In the genomic region with DNA sequence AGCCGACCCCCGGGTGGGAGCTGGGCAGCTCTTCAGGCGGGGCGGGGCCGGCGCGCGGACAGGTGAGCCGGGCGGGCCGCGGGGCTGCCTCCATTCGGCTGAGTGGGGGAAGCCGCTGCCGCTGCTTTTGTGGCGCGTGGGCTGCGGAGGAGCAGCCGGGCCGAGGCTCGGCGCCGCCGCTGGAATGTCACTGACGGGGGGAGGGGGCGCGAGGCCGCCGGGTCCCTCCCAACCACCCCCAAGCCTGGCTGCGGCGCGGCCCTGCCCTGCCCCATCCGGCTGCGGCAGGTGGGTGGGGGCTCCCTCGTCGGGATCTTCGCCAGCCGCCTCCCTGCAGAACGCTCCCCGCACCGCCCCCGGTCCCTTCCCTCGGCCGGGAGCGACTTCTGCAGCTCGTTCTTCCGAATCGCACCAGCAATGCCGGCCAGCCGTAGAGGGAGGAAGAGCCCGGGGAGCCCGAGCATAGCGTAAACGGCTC, we compare ENCODE assay signal across 8 cellular contexts. TPM values are rescaled to one million over a fixed set of nuclear protein-coding genes. Genes with fewer than 3 reads are reported as not detected.
DNase-seq lines count a peak whose midpoint lies in the region; ATAC-seq and TF ChIP-seq lines count a peak whose summit lies in the region.

No MANE protein-coding gene starts in this region.

- peak overlapping the region; percentile 94 for H3K27ac ChIP-seq in upper lobe of right lung

- H3K4me1 ChIP-seq in upper lobe of right lung, result peaks cover 53% of the 10 kb centered on the region

- peaks cover 26% of the 10 kb centered on the region for H3K4me1 Mint-ChIP-seq in activated T-cell treated with anti-CD3 and anti-CD28 coated beads, Interleukin-2, amount 50 U/mL, for 72 hours (ENCODE audit: low read depth)
- peaks cover 29% of the 10 kb centered on the region for H3K4me1 Mint-ChIP-seq in glutamatergic neuron (ENCODE audit: low read depth, unreplicated experiment)

- no peaks in the 10 kb centered on the region for H3K9me3 ChIP-seq in upper lobe of right lung

- POLR2A ChIA-PET in HEK293T (lab: Yijun Ruan, JAX), result interaction anchor here (0.6 to 3.2 kb wide), 8 partner anchors 10 to 54 kb away, joined by 3 to 22 read pairs (median 3); a partner anchor contains a TSS

- DNase-seq in NK-92 treated with Interleukin-12 subunit alpha and Interleukin-12 subunit beta, amount 100 ng/mL, for 24 hours (lab: John Stamatoyannopoulos, UW), result peak; percentile 59
- no peak for DNase-seq in NK-92 (lab: John Stamatoyannopoulos, UW; ENCODE audit: unreplicated experiment)
- DNase-seq in HEK293T (ENCODE audit: extremely low spot score), result no peak
- DNase-seq in NCI-H1092 (lab: John Stamatoyannopoulos, UW), result peak; percentile 29
- no peak for DNase-seq in activated T-cell treated with anti-CD3 and anti-CD28 coated beads, Interleukin-2, amount 50 U/mL, for 72 hours
- peak; percentile 58 for DNase-seq in glutamatergic neuron
- peak; percentile 46 for DNase-seq in occipital lobe (lab: John Stamatoyannopoulos, UW)
- DNase-seq in upper lobe of right lung, result peak; percentile 85

- no peaks in the 10 kb centered on the region for H3K27me3 Mint-ChIP-seq in activated T-cell treated with anti-CD3 and anti-CD28 coated beads, Interleukin-2, amount 50 U/mL, for 72 hours (ENCODE audit: low read depth)
- peaks cover 4% of the 10 kb centered on the region for H3K27me3 Mint-ChIP-seq in glutamatergic neuron (ENCODE audit: unreplicated experiment)

- no peak overlapping the region for H3K4me3 Mint-ChIP-seq in activated T-cell treated with anti-CD3 and anti-CD28 coated beads, Interleukin-2, amount 50 U/mL, for 72 hours
- no peak overlapping the region for H3K4me3 Mint-ChIP-seq in glutamatergic neuron (ENCODE audit: unreplicated experiment)

- intact Hi-C loops in upper lobe of right lung (cut with DNase I), result no loop called here

- ATAC-seq in activated T-cell treated with anti-CD3 and anti-CD28 coated beads, Interleukin-2, amount 50 U/mL, for 72 hours (replicated peaks in 1 of 2), result peak; percentile 37 to 44
- peak; percentile 54 for ATAC-seq in upper lobe of right lung

- H3K36me3 ChIP-seq in upper lobe of right lung, result no peaks in the 10 kb centered on the region

- CTCF ChIA-PET in HEK293T (lab: Yijun Ruan, JAX), result interaction anchor here (1.4 kb wide), 1 partner anchor 114 kb away, joined by 3 read pairs; no protein-coding TSS in a partner anchor

- H3K27me3 ChIP-seq in upper lobe of right lung, result no peaks in the 10 kb centered on the region

- H3K27ac Mint-ChIP-seq in activated T-cell treated with anti-CD3 and anti-CD28 coated beads, Interleukin-2, amount 50 U/mL, for 72 hours, result no peak overlapping the region
- H3K27ac Mint-ChIP-seq in glutamatergic neuron (ENCODE audit: unreplicated experiment), result no peak overlapping the region

- no peaks in the 10 kb centered on the region for H3K36me3 Mint-ChIP-seq in activated T-cell treated with anti-CD3 and anti-CD28 coated beads, Interleukin-2, amount 50 U/mL, for 72 hours (ENCODE audit: insufficient read depth in 2 of 2)
- no peaks in the 10 kb centered on the region for H3K36me3 Mint-ChIP-seq in glutamatergic neuron (ENCODE audit: unreplicated experiment)

- no peaks in the 10 kb centered on the region for H3K9me3 Mint-ChIP-seq in activated T-cell treated with anti-CD3 and anti-CD28 coated beads, Interleukin-2, amount 50 U/mL, for 72 hours
- peaks cover 6% of the 10 kb centered on the region for H3K9me3 Mint-ChIP-seq in glutamatergic neuron (ENCODE audit: unreplicated experiment)

- TF ChIP-seq CTCF in glutamatergic neuron (IDR thresholded peaks at IDR 0.05; ENCODE audit: partially characterized antibody, unreplicated experiment) (no peak), upper lobe of right lung (IDR thresholded peaks at IDR 0.05) (no peak)

- H3K4me3 ChIP-seq in upper lobe of right lung, result peak overlapping the region; percentile 95

TF ChIP-seq in HEK293T, 16 proteins besides CTCF, POLR2A, EP300 and RAD21:
- TF ChIP-seq SP1 (IDR thresholded peaks at IDR 0.05), result no peak
- TF ChIP-seq FOXM1 (IDR thresholded peaks at IDR 0.05; ENCODE audit: borderline replicate concordance), result 0 out of 2 replicates have a peak, but pooled peaks have one; percentile 26

RNA-seq across cellular contexts. Expression of a gene that starts 0.4 kb away (rescaled TPM):
- 100 to 1,000 TPM; 289 to 304 TPM for total RNA-seq in activated T-cell treated with anti-CD3 and anti-CD28 coated beads, Interleukin-2, amount 50 U/mL, for 72 hours
- total RNA-seq in glutamatergic neuron (ENCODE audit: unreplicated experiment) (750 TPM), occipital lobe (914 TPM), upper lobe of right lung (358 TPM)

RNA-seq across cellular contexts. Expression of a gene that starts 48.3 kb away (rescaled TPM):
- total RNA-seq in activated T-cell treated with anti-CD3 and anti-CD28 coated beads, Interleukin-2, amount 50 U/mL, for 72 hours, result 10 to 100 TPM; 45.8 to 59.0 TPM
- 11.0 TPM for total RNA-seq in glutamatergic neuron (ENCODE audit: unreplicated experiment)
- total RNA-seq in occipital lobe, result 18.9 TPM
- total RNA-seq in upper lobe of right lung, result 21.8 TPM

Comparison
In these comparisons a context has a peak if more than half of its experiments do, and no peak if none do; other contexts are left out.
1. DNase-seq: peak in NK-92 treated with Interleukin-12 subunit alpha and Interleukin-12 subunit beta, amount 100 ng/mL, for 24 hours (single experiment), NCI-H1092 (single experiment), glutamatergic neuron (single experiment), occipital lobe (single experiment) and upper lobe of right lung (single experiment); none in NK-92 (single experiment), HEK293T (single experiment) and activated T-cell treated with anti-CD3 and anti-CD28 coated beads, Interleukin-2, amount 50 U/mL, for 72 hours (0 of 2).